Comparison of ENCODE assay signal across 13 cellular contexts in genomic region chr4:47465008-47465407, GRCh38. TPM values are rescaled to one million over a fixed set of nuclear protein-coding genes. Genes with fewer than 3 reads are reported as not detected.
DNase-seq lines count a peak whose midpoint lies in the region; ATAC-seq, FAIRE-seq and TF ChIP-seq lines count a peak whose summit lies in the region.
"Had no signal": no experiment of that assay in that cellular context is flagged by ENCODE, and none has a peak within 500 bp of the region (broad histone marks: within the 10 kb centered on the region; RNA-seq: fewer than 3 reads in every experiment).

No MANE protein-coding gene starts in this region.

- WGBS in H1 (ENCODE audit: extremely low coverage in 1 of 2, insufficient coverage in 1 of 2, insufficient read length in 1 of 2, insufficient replicate concordance in 2 of 2, low coverage in 1 of 2, low lambda C conversion rate in 2 of 2, missing lambda C conversion rate in 1 of 2), 2 experiments: 92% methylated on average over 2 of the region's 2 CpGs; no CpG with 5 or more reads in 1 of the 2 experiments

- H2BK5ac ChIP-seq in H1 (ENCODE audit: low read depth, low read length): no peak overlapping the region

- H4K20me1 ChIP-seq in H1 (replicated peaks in 1 of 2; ENCODE audit: control insufficient read depth in 1 of 2, insufficient read depth in 2 of 2, low read length in 2 of 2): no peaks in the 10 kb centered on the region

- no peak overlapping the region for H4K5ac ChIP-seq in H1 (ENCODE audit: insufficient read length, low read depth, low read length)

- TF ChIP-seq EP300 in H1 (IDR thresholded peaks at IDR 0.05; ENCODE audit: borderline replicate concordance in 1 of 2, low read depth in 2 of 2, low read length in 2 of 2): no peak

- no peaks in the 10 kb centered on the region for H3K36me3 ChIP-seq in H1 (ENCODE audit: control insufficient read depth in 2 of 4, insufficient read depth in 4 of 4, low read length in 3 of 4)

- H3K36me3 Mint-ChIP-seq in progenitor cell of endocrine pancreas (ENCODE audit: insufficient read depth): no peaks in the 10 kb centered on the region

- no peak overlapping the region for H2AK5ac ChIP-seq in H1 (ENCODE audit: low read depth, low read length)

- no peak overlapping the region for H3K27ac ChIP-seq in H1 (ENCODE audit: low read depth, low read length)

- no peak overlapping the region for H2BK120ac ChIP-seq in H1 (replicated peaks; ENCODE audit: low read depth, low read length)

- no peak overlapping the region for H3K4me3 Mint-ChIP-seq in progenitor cell of endocrine pancreas (ENCODE audit: low read depth)

- no peak overlapping the region for H4K91ac ChIP-seq in H1 (replicated peaks; ENCODE audit: insufficient read length, low read length)

- H2BK20ac ChIP-seq in H1 (ENCODE audit: low read length): no peak overlapping the region

- no peaks in the 10 kb centered on the region for H3K9me3 Mint-ChIP-seq in progenitor cell of endocrine pancreas (ENCODE audit: low read depth)

- no peak overlapping the region for H3K23ac ChIP-seq in H1 (ENCODE audit: insufficient read length)

- peaks cover 4% of the 10 kb centered on the region for H3K23me2 ChIP-seq in H1 (ENCODE audit: low read depth, low read length)

- no peak for TF ChIP-seq POLR2A in H1 (IDR thresholded peaks at IDR 0.05; ENCODE audit: control extremely low read depth in 1 of 2, low read depth in 2 of 2, low read length in 2 of 2)

- peaks cover 43% of the 10 kb centered on the region for H3K4me1 Mint-ChIP-seq in progenitor cell of endocrine pancreas (ENCODE audit: low read depth)

- no peak overlapping the region for H4K8ac ChIP-seq in H1 (ENCODE audit: extremely low read depth, insufficient read depth, low read length)

- no peak overlapping the region for H2BK12ac ChIP-seq in H1 (ENCODE audit: low read depth, low read length)

- no peak overlapping the region for H2BK15ac ChIP-seq in H1 (ENCODE audit: low read length)

- H3K4me1 ChIP-seq in H1 (replicated peaks in 1 of 4; ENCODE audit: control insufficient read depth in 3 of 4, insufficient read depth in 4 of 4, low read length in 3 of 4): peaks cover 0 to 6% (median 1%) of the 10 kb centered on the region in 4 experiments; a peak in 3 of 7 replicates

- H3K27me3 ChIP-seq in H1 (replicated peaks in 1 of 4; ENCODE audit: control insufficient read depth in 3 of 4, extremely low read depth in 1 of 4, insufficient read depth in 3 of 4, low read length in 3 of 4): no peaks in the 10 kb centered on the region; a peak in 1 of 7 replicates

- peak overlapping the region in 1 of 4 experiments; percentile 34; a peak in 1 of 7 replicates for H3K9ac ChIP-seq in H1 (replicated peaks in 1 of 4; ENCODE audit: extremely low read depth in 1 of 4, low read depth in 3 of 4, low read length in 3 of 4)

- no peak overlapping the region for H3K14ac ChIP-seq in H1 (ENCODE audit: insufficient read length)

- H3K4ac ChIP-seq in H1 (replicated peaks; ENCODE audit: insufficient read length, low read depth, low read length): no peak overlapping the region

- H3K79me2 ChIP-seq in H1 (ENCODE audit: control insufficient read depth in 1 of 2, insufficient read depth in 2 of 2, low read length in 2 of 2): no peaks in the 10 kb centered on the region

- TF ChIP-seq RAD21 in H1 (IDR thresholded peaks at IDR 0.05 in 1 of 2, conservative IDR thresholded peaks at IDR 0.05 in 1 of 2; ENCODE audit: low read depth in 2 of 2, low read length in 2 of 2): no peak

- no peaks in the 10 kb centered on the region for H3K9me3 ChIP-seq in H1 (ENCODE audit: insufficient read depth in 2 of 2, low read depth in 1 of 2, low read length in 1 of 2)

- no peak for FAIRE-seq in H1 (lab: Jason Lieb, UNC)

- no peaks in the 10 kb centered on the region for H3K27me3 Mint-ChIP-seq in progenitor cell of endocrine pancreas

- ATAC-seq in GM18502 (IDR thresholded peaks at IDR 0.05; ENCODE audit: poor library complexity, unreplicated experiment) (peak; percentile 22), GM21528 (IDR thresholded peaks at IDR 0.05; ENCODE audit: low FRiP score, unreplicated experiment) (peak; percentile 32), HG03521 (IDR thresholded peaks at IDR 0.05; ENCODE audit: unreplicated experiment) (peak; percentile 30)
- ATAC-seq: left colon had no signal

- H3K4me3 ChIP-seq in H1 (ENCODE audit: extremely low read depth in 1 of 4, insufficient read depth in 2 of 4, low read depth in 3 of 4, low read length in 4 of 4): no peak overlapping the region

- CTCF ChIA-PET in H1 (lab: Charles Lee; ENCODE audit: partially characterized antibody): interaction anchor here (1.3 kb wide), 1 partner anchor 100 kb away, joined by 4 read pairs; no protein-coding TSS in a partner anchor

- DNase-seq in H1 (ENCODE audit: low read depth in 1 of 2, low spot score in 2 of 2) (no peak), RPMI8226 (no peak), SHP77 (lab: John Stamatoyannopoulos, UW) (no peak), progenitor cell of endocrine pancreas (ENCODE audit: low spot score, unreplicated experiment) (no peak)
- no peak for DNase-seq in stimulated activated CD4-positive, alpha-beta T cell treated with anti-CD3 and anti-CD28 coated beads, Interleukin-2, amount 100 ng/mL, for 48 hours
- DNase-seq: activated CD8-positive, alpha-beta memory T cell treated with anti-CD3 and anti-CD28 coated beads, Interleukin-2, amount 50 U/mL, for 4 hours; left colon; NCI-H2171; retina; SW 1271 had no signal

- POLR2A ChIA-PET in H1 (lab: Charles Lee; ENCODE audit: partially characterized antibody): no interaction called here

- H3K27ac Mint-ChIP-seq in progenitor cell of endocrine pancreas: no peak overlapping the region

- no peak overlapping the region for H3K56ac ChIP-seq in H1 (replicated peaks; ENCODE audit: insufficient read length, low read depth, low read length)

- no peaks in the 10 kb centered on the region for H3K79me1 ChIP-seq in H1 (ENCODE audit: low read depth, low read length)

- TF ChIP-seq CTCF in H1 (IDR thresholded peaks at IDR 0.05; ENCODE audit: control extremely low read depth in 1 of 3, insufficient read depth in 1 of 3, low read depth in 1 of 3, low read length in 3 of 3) (no peak), progenitor cell of endocrine pancreas (IDR thresholded peaks at IDR 0.05; ENCODE audit: unreplicated experiment) (no peak)

- no peak overlapping the region for H3K4me2 ChIP-seq in H1 (ENCODE audit: insufficient read depth in 1 of 2, low read depth in 2 of 2, low read length in 2 of 2)

- no peak overlapping the region for H3K18ac ChIP-seq in H1 (ENCODE audit: extremely low read depth, low read length)

- H2AFZ ChIP-seq in H1 (ENCODE audit: low read length): 0 out of 2 replicates have a peak overlapping the region, but pooled peaks have one; percentile 45

TF ChIP-seq in H1, 55 proteins besides CTCF, POLR2A, EP300 and RAD21:
- TF ChIP-seq ATF3 (IDR thresholded peaks at IDR 0.05; ENCODE audit: insufficient read depth, low read depth, low read length): no peak
- TF ChIP-seq TAF7 (optimal IDR thresholded peaks at IDR 0.05; ENCODE audit: borderline replicate concordance, low read depth, low read length): no peak
- TF ChIP-seq KDM1A (IDR thresholded peaks at IDR 0.05; ENCODE audit: borderline replicate concordance, low read length): no peak
- no peak for TF ChIP-seq GABPA (IDR thresholded peaks at IDR 0.05; ENCODE audit: borderline replicate concordance, insufficient read depth, low read length)
- no peak for TF ChIP-seq ASH2L (IDR thresholded peaks at IDR 0.05; ENCODE audit: low read length)
- TF ChIP-seq RBBP5 (IDR thresholded peaks at IDR 0.05; ENCODE audit: borderline replicate concordance, low read depth, low read length): no peak
- no peak for TF ChIP-seq CREB1 (IDR thresholded peaks at IDR 0.05)
- TF ChIP-seq JUND (IDR thresholded peaks at IDR 0.05; ENCODE audit: low read length): no peak
- TF ChIP-seq SUZ12 (IDR thresholded peaks at IDR 0.05; ENCODE audit: low read length): no peak
- no peak for TF ChIP-seq USF2 (IDR thresholded peaks at IDR 0.05; ENCODE audit: low read length)
- no peak for TF ChIP-seq SP2 (IDR thresholded peaks at IDR 0.05; ENCODE audit: low read length)
- no peak for TF ChIP-seq BACH1 (IDR thresholded peaks at IDR 0.05; ENCODE audit: low read length)

RNA-seq across cellular contexts. Expression of gene COMMD8, which starts 1.5 kb away (rescaled TPM):
- total RNA-seq in H1 (2021; fragmentation: NEBNext Ultra II Directional; extraction: Animal tissue kit (Norgen Biotek cat#: 25700)): 6.8 and 7.2 TPM in 2 replicates
- 0.69 and 1.6 TPM in 2 replicates for polyA plus RNA-seq in H1 (2011; rRNA removed)
- 3.5 TPM for polyA plus RNA-seq in H1 (2011; cell fraction: cytosol; rRNA removed)
- 0.88 TPM for polyA plus RNA-seq in H1 (2011; cell fraction: nucleus; rRNA removed)
- polyA plus RNA-seq in H1 (2012, experiment 1 of 2): 2.8 to 7.8 TPM (median 3.9 TPM) in 4 replicates
- 3.5 TPM for polyA plus RNA-seq in H1 (2012, experiment 2 of 2)
- polyA plus RNA-seq in H1 (2013, experiment 1 of 2): 4.1 TPM
- 4.0 TPM for polyA plus RNA-seq in H1 (2013, experiment 2 of 2)
- polyA minus RNA-seq in H1 (2011; rRNA and poly(A)+ RNA removed): 2.1 TPM in 2 replicates
- polyA minus RNA-seq in H1 (2011; cell fraction: cytosol; rRNA and poly(A)+ RNA removed): 1.0 TPM
- 3.0 TPM for polyA minus RNA-seq in H1 (2011; cell fraction: nucleus; rRNA and poly(A)+ RNA removed)
- 19.8 and 20.8 TPM in 2 replicates for total RNA-seq in progenitor cell of endocrine pancreas

RNA-seq across cellular contexts. Expression of gene ATP10D, which starts 20.1 kb away (rescaled TPM):
- 5.4 and 5.9 TPM in 2 replicates for total RNA-seq in H1 (2021; fragmentation: NEBNext Ultra II Directional; extraction: Animal tissue kit (Norgen Biotek cat#: 25700))
- polyA plus RNA-seq in H1 (2011; rRNA removed): 2.9 and 4.7 TPM in 2 replicates
- polyA plus RNA-seq in H1 (2011; cell fraction: cytosol; rRNA removed): 3.8 TPM
- polyA plus RNA-seq in H1 (2011; cell fraction: nucleus; rRNA removed): 4.9 TPM
- polyA plus RNA-seq in H1 (2012, experiment 1 of 2): 2.6 to 4.8 TPM (median 3.2 TPM) in 4 replicates
- polyA plus RNA-seq in H1 (2012, experiment 2 of 2): 0.17 TPM
- 5.5 TPM for polyA plus RNA-seq in H1 (2013, experiment 1 of 2)
- 5.5 TPM for polyA plus RNA-seq in H1 (2013, experiment 2 of 2)
- polyA minus RNA-seq in H1 (2011; rRNA and poly(A)+ RNA removed): 20.9 and 24.5 TPM in 2 replicates
- polyA minus RNA-seq in H1 (2011; cell fraction: cytosol; rRNA and poly(A)+ RNA removed): 3.0 TPM
- polyA minus RNA-seq in H1 (2011; cell fraction: nucleus; rRNA and poly(A)+ RNA removed): 12.7 TPM
- total RNA-seq in progenitor cell of endocrine pancreas: 35.2 TPM in 2 replicates
